ENCODE assay signal across 10 cellular contexts in genomic region chr19:51224898-51225377, GRCh38. TPM values are rescaled to one million over a fixed set of nuclear protein-coding genes. Genes with fewer than 3 reads are reported as not detected.
DNase-seq lines count a peak whose midpoint lies in the region; ATAC-seq and TF ChIP-seq lines count a peak whose summit lies in the region.
"Not testable (repeated sequence)": the region's sequence is repeated elsewhere in the genome, so short reads cannot be mapped to it uniquely, and the experiment has no call there.
"Had no signal": no experiment of that assay in that cellular context is flagged by ENCODE, and none has a peak within 500 bp of the region (broad histone marks: within the 10 kb centered on the region; RNA-seq: fewer than 3 reads in every experiment).

TSS of gene CD33 (plus strand) at chr19:51225080. CDS start at chr19:51225119, 39 bp downstream.

- peak; percentile 91 for DNase-seq in KBM-7
- DNase-seq in PC-3 = peak; percentile 23
- DNase-seq in UCSD-AML1 (lab: John Stamatoyannopoulos, UW; ENCODE audit: unreplicated experiment) = peak; percentile 76
- DNase-seq in activated naive CD8-positive, alpha-beta T cell treated with anti-CD3 and anti-CD28 coated beads, Interleukin-2, amount 10 ng/mL, durations not matched to agents 7 days and 5 days; mesenteric fat pad (ENCODE audit: low spot score): not testable (repeated sequence)
- DNase-seq in heart right ventricle = peak in 1 of 2 donors; percentile 21
- DNase-seq in stimulated activated naive B cell treated with anti-CD40 and anti-IgM and Interleukin-4, amounts not matched to agents 10 μg/mL and 1 μg/mL and 100 μg/mL, for 72 hours = peak; percentile 7

- not testable (repeated sequence) for TF ChIP-seq CTCF in PC-3 (conservative IDR thresholded peaks at IDR 0.05; ENCODE audit: low read depth, low read length); heart right ventricle (IDR thresholded peaks at IDR 0.05)

- peak within 1 kb of the TSS; percentile 39; the same call in 1 of the 2 replicates for H2AFZ ChIP-seq in PC-3 (ENCODE audit: low read length)

- H3K4me3 ChIP-seq in BLaER1; PC-3 (ENCODE audit: low read length): not testable (repeated sequence)
- peak within 1 kb of the TSS in 7 of 10 donors; percentile 3 to 54 (median 29) for H3K4me3 ChIP-seq in heart right ventricle

- peak within 1 kb of the TSS; percentile 70 for H3K4me3 Mint-ChIP-seq in activated naive CD8-positive, alpha-beta T cell treated with anti-CD3 and anti-CD28 coated beads, Interleukin-2, amount 10 ng/mL, durations not matched to agents 7 days and 5 days
- H3K4me3 Mint-ChIP-seq in stimulated activated naive B cell treated with anti-CD40 and anti-IgM and Interleukin-4, amounts not matched to agents 10 μg/mL and 1 μg/mL and 100 μg/mL, for 72 hours = peak within 1 kb of the TSS; percentile 82 to 84

- CTCF ChIA-PET in PC-3 (lab: Charles Lee) = not testable (repeated sequence)

- H3K27me3 Mint-ChIP-seq in activated naive CD8-positive, alpha-beta T cell treated with anti-CD3 and anti-CD28 coated beads, Interleukin-2, amount 10 ng/mL, durations not matched to agents 7 days and 5 days = peaks cover 63% of the 10 kb centered on the region
- H3K27me3 Mint-ChIP-seq in stimulated activated naive B cell treated with anti-CD40 and anti-IgM and Interleukin-4, amounts not matched to agents 10 μg/mL and 1 μg/mL and 100 μg/mL, for 72 hours = peaks cover 27 to 29% of the 10 kb centered on the region in 2 donors

- intact Hi-C loops in PC-3 (cut with micrococcal nuclease); heart right ventricle (cut with DNase I): not testable (repeated sequence)

- not testable (repeated sequence) for H3K27ac ChIP-seq in BLaER1; PC-3 (ENCODE audit: low read length)
- peak within 1 kb of the TSS in 1 of 10 donors; percentile 70 for H3K27ac ChIP-seq in heart right ventricle

- not testable (repeated sequence) for H3K36me3 Mint-ChIP-seq in activated naive CD8-positive, alpha-beta T cell treated with anti-CD3 and anti-CD28 coated beads, Interleukin-2, amount 10 ng/mL, durations not matched to agents 7 days and 5 days; stimulated activated naive B cell treated with anti-CD40 and anti-IgM and Interleukin-4, amounts not matched to agents 10 μg/mL and 1 μg/mL and 100 μg/mL, for 72 hours

- H3K79me2 ChIP-seq in PC-3 (ENCODE audit: low read length) = not testable (repeated sequence)

- WGBS in heart right ventricle, 2 donors = 58 to 68% methylated on average over 11 of the region's 11 CpGs

- H3K4me2 ChIP-seq in BLaER1 = peak within 1 kb of the TSS; percentile 70
- not testable (repeated sequence) for H3K4me2 ChIP-seq in PC-3 (ENCODE audit: low read length)

- BruUV-seq in PC-3 (replicated peaks; lab: Mats Ljungman, UMichigan) = not testable (repeated sequence)

- peak within 1 kb of the TSS; percentile 65 for H3K27ac Mint-ChIP-seq in activated naive CD8-positive, alpha-beta T cell treated with anti-CD3 and anti-CD28 coated beads, Interleukin-2, amount 10 ng/mL, durations not matched to agents 7 days and 5 days
- H3K27ac Mint-ChIP-seq in stimulated activated naive B cell treated with anti-CD40 and anti-IgM and Interleukin-4, amounts not matched to agents 10 μg/mL and 1 μg/mL and 100 μg/mL, for 72 hours = peak within 1 kb of the TSS; percentile 68

- peaks cover 30% of the 10 kb centered on the region for H3K4me1 ChIP-seq in BLaER1
- H3K4me1 ChIP-seq in PC-3 (ENCODE audit: insufficient read depth, low read length) = not testable (repeated sequence)
- peaks cover 0 to 17% (median 0%) of the 10 kb centered on the region in 9 donors for H3K4me1 ChIP-seq in heart right ventricle

- not testable (repeated sequence) for ATAC-seq in PC-3
- peak; percentile 61 for ATAC-seq in activated naive CD8-positive, alpha-beta T cell treated with anti-CD3 and anti-CD28 coated beads, Interleukin-2, amount 10 ng/mL, durations not matched to agents 7 days and 5 days (ENCODE audit: low read depth)
- ATAC-seq in heart right ventricle = peak in 7 of 8 donors; percentile 51 to 84 (median 70)
- peak; percentile 68 to 76 for ATAC-seq in stimulated activated naive B cell treated with anti-CD40 and anti-IgM and Interleukin-4, amounts not matched to agents 10 μg/mL and 1 μg/mL and 100 μg/mL, for 72 hours (replicated peaks)

- not testable (repeated sequence) for H3K27me3 ChIP-seq in BLaER1
- peaks cover 76% of the 10 kb centered on the region for H3K27me3 ChIP-seq in PC-3 (ENCODE audit: low read length)
- H3K27me3 ChIP-seq in heart right ventricle = peaks cover 0 to 28% (median 6%) of the 10 kb centered on the region in 7 donors

- not testable (repeated sequence) for H3F3A ChIP-seq in PC-3 (ENCODE audit: low read length, unreplicated experiment)

- H3K9me2 ChIP-seq in PC-3 (replicated peaks; ENCODE audit: low read length) = not testable (repeated sequence)

- not testable (repeated sequence) for H3K9ac ChIP-seq in BLaER1; PC-3 (ENCODE audit: low read length)

- not testable (repeated sequence) for H3K9me3 ChIP-seq in BLaER1; PC-3 (ENCODE audit: low read length); heart right ventricle

- peaks cover 27% of the 10 kb centered on the region for H3K4me1 Mint-ChIP-seq in activated naive CD8-positive, alpha-beta T cell treated with anti-CD3 and anti-CD28 coated beads, Interleukin-2, amount 10 ng/mL, durations not matched to agents 7 days and 5 days
- H3K4me1 Mint-ChIP-seq in stimulated activated naive B cell treated with anti-CD40 and anti-IgM and Interleukin-4, amounts not matched to agents 10 μg/mL and 1 μg/mL and 100 μg/mL, for 72 hours = peaks cover 3 to 19% of the 10 kb centered on the region in 2 donors

- not testable (repeated sequence) for H3K9me3 Mint-ChIP-seq in activated naive CD8-positive, alpha-beta T cell treated with anti-CD3 and anti-CD28 coated beads, Interleukin-2, amount 10 ng/mL, durations not matched to agents 7 days and 5 days; stimulated activated naive B cell treated with anti-CD40 and anti-IgM and Interleukin-4, amounts not matched to agents 10 μg/mL and 1 μg/mL and 100 μg/mL, for 72 hours

- in situ Hi-C loops in KBM-7 (cut with MboI; ENCODE audit: low pct_unique_long_range_greater_than_20kb, low sequenced_read_pairs) = not testable (repeated sequence)

- not testable (repeated sequence) for H3K36me3 ChIP-seq in BLaER1; PC-3 (ENCODE audit: low read depth, low read length); heart right ventricle

- POLR2A ChIA-PET in PC-3 (lab: Charles Lee; ENCODE audit: unreplicated experiment); activated naive CD8-positive, alpha-beta T cell treated with anti-CD3 and anti-CD28 coated beads, Interleukin-2, amount 10 ng/mL, durations not matched to agents 7 days and 5 days (lab: Charles Lee): not testable (repeated sequence)

- H4K20me1 ChIP-seq in BLaER1; PC-3 (ENCODE audit: low read length): not testable (repeated sequence)

RNA-seq across cellular contexts. Expression of gene CD33, which starts in this region (rescaled TPM):
- total RNA-seq in PC-3 (2014; rRNA removed) = 2.2 and 6.0 TPM in 2 replicates
- total RNA-seq in activated naive CD8-positive, alpha-beta T cell treated with anti-CD3 and anti-CD28 coated beads, Interleukin-2, amount 10 ng/mL, durations not matched to agents 7 days and 5 days = 10 to 100 TPM in 1 of 2 experiments, 1 to 10 TPM in 1; 7.7 to 10.6 TPM
- 10 to 100 TPM in 1 of 10 donors, 1 to 10 TPM in 6, under 1 TPM in 3; 0.51 to 16.6 (median 1.8) TPM for total RNA-seq in heart right ventricle
- polyA plus RNA-seq in heart right ventricle = 1 to 10 TPM; 2.1 to 5.0 TPM
- 18.6 TPM for total RNA-seq in mesenteric fat pad
- total RNA-seq: kidney epithelial cell had no signal
- polyA plus RNA-seq: CD4-positive, alpha-beta memory T cell had no signal
